1 cellular context compared by ENCODE assay signal in the genomic region with DNA sequence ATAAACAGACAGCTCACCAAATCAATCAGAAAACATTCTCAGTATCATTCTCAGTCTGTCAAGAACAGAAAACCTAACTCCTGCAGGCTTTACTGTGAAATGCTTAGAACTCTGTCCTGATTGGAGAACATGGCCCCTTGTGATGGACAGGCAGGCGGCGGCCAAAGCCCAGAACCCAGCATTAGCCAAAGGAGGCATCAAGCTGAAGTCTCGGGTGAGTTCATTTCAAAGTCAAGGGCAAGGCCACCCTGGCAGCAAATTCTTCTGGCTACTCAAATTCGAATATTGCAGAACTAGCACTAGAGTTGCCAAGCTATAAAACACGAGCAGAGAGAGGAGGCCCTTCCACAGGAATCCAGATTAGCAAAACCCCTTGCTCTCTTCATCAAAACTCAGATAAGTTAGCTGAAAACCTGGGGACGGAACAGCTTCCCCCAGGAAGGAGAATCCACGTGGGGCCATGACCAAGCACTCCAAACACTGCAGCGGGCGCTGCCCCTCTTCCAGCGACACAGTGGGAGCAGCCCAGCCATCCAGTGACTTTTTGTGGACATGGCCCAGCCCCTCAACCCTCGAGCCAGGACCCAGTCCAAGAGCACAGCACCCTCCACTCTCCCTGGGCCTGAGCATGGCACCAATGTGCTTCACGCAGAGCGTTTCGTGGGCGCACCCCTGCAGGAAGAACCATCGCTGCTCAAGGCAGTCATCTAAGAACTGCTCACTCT.
TF ChIP-seq lines count a peak whose summit lies in the region.

No MANE protein-coding gene starts in this region.

TF ChIP-seq in SK-N-SH treated with all-trans-retinoic acid at 6 μM for 48 hours, 23 proteins besides CTCF, POLR2A, EP300 and RAD21 (continued from another document):
- TF ChIP-seq, protein P1, sequence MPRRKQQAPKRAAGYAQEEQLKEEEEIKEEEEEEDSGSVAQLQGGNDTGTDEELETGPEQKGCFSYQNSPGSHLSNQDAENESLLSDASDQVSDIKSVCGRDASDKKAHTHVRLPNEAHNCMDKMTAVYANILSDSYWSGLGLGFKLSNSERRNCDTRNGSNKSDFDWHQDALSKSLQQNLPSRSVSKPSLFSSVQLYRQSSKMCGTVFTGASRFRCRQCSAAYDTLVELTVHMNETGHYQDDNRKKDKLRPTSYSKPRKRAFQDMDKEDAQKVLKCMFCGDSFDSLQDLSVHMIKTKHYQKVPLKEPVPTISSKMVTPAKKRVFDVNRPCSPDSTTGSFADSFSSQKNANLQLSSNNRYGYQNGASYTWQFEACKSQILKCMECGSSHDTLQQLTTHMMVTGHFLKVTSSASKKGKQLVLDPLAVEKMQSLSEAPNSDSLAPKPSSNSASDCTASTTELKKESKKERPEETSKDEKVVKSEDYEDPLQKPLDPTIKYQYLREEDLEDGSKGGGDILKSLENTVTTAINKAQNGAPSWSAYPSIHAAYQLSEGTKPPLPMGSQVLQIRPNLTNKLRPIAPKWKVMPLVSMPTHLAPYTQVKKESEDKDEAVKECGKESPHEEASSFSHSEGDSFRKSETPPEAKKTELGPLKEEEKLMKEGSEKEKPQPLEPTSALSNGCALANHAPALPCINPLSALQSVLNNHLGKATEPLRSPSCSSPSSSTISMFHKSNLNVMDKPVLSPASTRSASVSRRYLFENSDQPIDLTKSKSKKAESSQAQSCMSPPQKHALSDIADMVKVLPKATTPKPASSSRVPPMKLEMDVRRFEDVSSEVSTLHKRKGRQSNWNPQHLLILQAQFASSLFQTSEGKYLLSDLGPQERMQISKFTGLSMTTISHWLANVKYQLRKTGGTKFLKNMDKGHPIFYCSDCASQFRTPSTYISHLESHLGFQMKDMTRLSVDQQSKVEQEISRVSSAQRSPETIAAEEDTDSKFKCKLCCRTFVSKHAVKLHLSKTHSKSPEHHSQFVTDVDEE (CRISPR knock-in tag; IDR thresholded peaks at IDR 0.05) = no peak
- TF ChIP-seq PPARA (CRISPR knock-in tag; IDR thresholded peaks at IDR 0.05; ENCODE audit: borderline replicate concordance) = no peak
- TF ChIP-seq, protein P2, sequence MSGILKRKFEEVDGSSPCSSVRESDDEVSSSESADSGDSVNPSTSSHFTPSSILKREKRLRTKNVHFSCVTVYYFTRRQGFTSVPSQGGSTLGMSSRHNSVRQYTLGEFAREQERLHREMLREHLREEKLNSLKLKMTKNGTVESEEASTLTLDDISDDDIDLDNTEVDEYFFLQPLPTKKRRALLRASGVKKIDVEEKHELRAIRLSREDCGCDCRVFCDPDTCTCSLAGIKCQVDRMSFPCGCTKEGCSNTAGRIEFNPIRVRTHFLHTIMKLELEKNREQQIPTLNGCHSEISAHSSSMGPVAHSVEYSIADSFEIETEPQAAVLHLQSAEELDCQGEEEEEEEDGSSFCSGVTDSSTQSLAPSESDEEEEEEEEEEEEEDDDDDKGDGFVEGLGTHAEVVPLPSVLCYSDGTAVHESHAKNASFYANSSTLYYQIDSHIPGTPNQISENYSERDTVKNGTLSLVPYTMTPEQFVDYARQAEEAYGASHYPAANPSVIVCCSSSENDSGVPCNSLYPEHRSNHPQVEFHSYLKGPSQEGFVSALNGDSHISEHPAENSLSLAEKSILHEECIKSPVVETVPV (CRISPR knock-in tag; IDR thresholded peaks at IDR 0.05) = no peak
- TF ChIP-seq CSDC2 (CRISPR knock-in tag; IDR thresholded peaks at IDR 0.05) = no peak
- no peak for TF ChIP-seq ZC3H10 (CRISPR knock-in tag; IDR thresholded peaks at IDR 0.05)
- no peak for TF ChIP-seq BACH2 (CRISPR knock-in tag; IDR thresholded peaks at IDR 0.05; ENCODE audit: borderline replicate concordance)
- TF ChIP-seq, protein P3, sequence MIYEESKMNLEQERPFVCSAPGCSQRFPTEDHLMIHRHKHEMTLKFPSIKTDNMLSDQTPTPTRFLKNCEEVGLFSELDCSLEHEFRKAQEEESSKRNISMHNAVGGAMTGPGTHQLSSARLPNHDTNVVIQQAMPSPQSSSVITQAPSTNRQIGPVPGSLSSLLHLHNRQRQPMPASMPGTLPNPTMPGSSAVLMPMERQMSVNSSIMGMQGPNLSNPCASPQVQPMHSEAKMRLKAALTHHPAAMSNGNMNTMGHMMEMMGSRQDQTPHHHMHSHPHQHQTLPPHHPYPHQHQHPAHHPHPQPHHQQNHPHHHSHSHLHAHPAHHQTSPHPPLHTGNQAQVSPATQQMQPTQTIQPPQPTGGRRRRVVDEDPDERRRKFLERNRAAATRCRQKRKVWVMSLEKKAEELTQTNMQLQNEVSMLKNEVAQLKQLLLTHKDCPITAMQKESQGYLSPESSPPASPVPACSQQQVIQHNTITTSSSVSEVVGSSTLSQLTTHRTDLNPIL (CRISPR knock-in tag; IDR thresholded peaks at IDR 0.05; ENCODE audit: low read depth) = no peak
- TF ChIP-seq TCF4 (CRISPR knock-in tag; IDR thresholded peaks at IDR 0.05; ENCODE audit: borderline replicate concordance) = no peak
